In the genomic region with DNA sequence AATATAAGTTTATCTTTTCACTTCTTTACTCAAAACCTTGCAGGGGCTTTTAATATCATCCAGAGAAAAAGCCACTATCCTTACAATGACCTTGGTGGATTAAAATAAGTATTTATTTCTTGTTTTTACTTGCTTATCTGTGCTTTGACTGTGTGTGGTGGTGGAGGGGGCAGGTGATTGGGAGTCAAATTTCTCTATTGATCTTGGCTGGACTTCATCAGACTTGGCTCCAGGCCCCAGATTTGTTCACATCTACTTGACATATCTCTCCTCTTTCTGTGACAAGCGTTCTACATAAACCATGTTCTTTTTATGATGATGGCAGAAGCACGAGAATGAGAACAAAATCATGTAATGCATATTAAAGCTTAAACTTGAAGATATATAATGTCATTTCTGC, we compare ENCODE assay signal across 20 cellular contexts.
DNase-seq lines count a peak whose midpoint lies in the region; ATAC-seq, FAIRE-seq and TF ChIP-seq lines count a peak whose summit lies in the region.
"Had no signal": no experiment of that assay in that cellular context is flagged by ENCODE, and none has a peak within 500 bp of the region (broad histone marks: within the 10 kb centered on the region; RNA-seq: fewer than 3 reads in every experiment).

No MANE protein-coding gene starts in this region.

- no peak for ATAC-seq in HepG2
- ATAC-seq in body of pancreas, result peak; percentile 63
- peak; percentile 58 to 83 (median 64) for ATAC-seq in pancreas
- no peak for ATAC-seq in T-cell (replicated peaks in 1 of 4)

- H3K27me3 Mint-ChIP-seq in activated CD4-positive, alpha-beta memory T cell treated with anti-CD3 and anti-CD28 coated beads for 36 hours, result no peaks in the 10 kb centered on the region
- no peaks in the 10 kb centered on the region for H3K27me3 Mint-ChIP-seq in T-cell
- H3K27me3 Mint-ChIP-seq: CD4-positive, CD25-positive, alpha-beta regulatory T cell; CD8-positive, alpha-beta memory T cell had no signal

- TF ChIP-seq CTCF in liver (IDR thresholded peaks at IDR 0.05; ENCODE audit: low read depth, low read length, missing input control) (no peak), HepG2 (CRISPR knock-in tag; IDR thresholded peaks at IDR 0.05) (no peak), body of pancreas (IDR thresholded peaks at IDR 0.05) (no peak), pancreas (IDR thresholded peaks at IDR 0.05) (no peak)

- H3K4me1 ChIP-seq in liver (ENCODE audit: control insufficient read depth in 4 of 4, insufficient read depth in 4 of 4, low read length in 3 of 4), result peaks cover 4 to 13% (median 7%) of the 10 kb centered on the region in 4 donors
- H3K4me1 ChIP-seq in HepG2 (ENCODE audit: insufficient read depth, low read length), result peaks cover 17% of the 10 kb centered on the region
- H3K4me1 ChIP-seq in body of pancreas, result peaks cover 10% of the 10 kb centered on the region
- no peaks in the 10 kb centered on the region for H3K4me1 ChIP-seq in pancreas
- H3K4me1 ChIP-seq: BE2C had no signal

- BruUV-seq in HepG2 (replicated peaks; lab: Mats Ljungman, UMichigan), result no TSS peak

- H3K9me3 ChIP-seq in liver (ENCODE audit: control insufficient read depth in 4 of 4, low read length in 3 of 4) (no peaks in the 10 kb centered on the region), HepG2 (ENCODE audit: low read length) (peaks cover 49% of the 10 kb centered on the region), body of pancreas (no peaks in the 10 kb centered on the region), pancreas (no peaks in the 10 kb centered on the region)
- H3K9me3 ChIP-seq: BE2C had no signal

- no peaks in the 10 kb centered on the region for H3K4me1 Mint-ChIP-seq in activated CD4-positive, alpha-beta memory T cell treated with anti-CD3 and anti-CD28 coated beads for 36 hours (ENCODE audit: low read depth)
- H3K4me1 Mint-ChIP-seq in T-cell, result no peaks in the 10 kb centered on the region
- H3K4me1 Mint-ChIP-seq: CD4-positive, CD25-positive, alpha-beta regulatory T cell; CD8-positive, alpha-beta memory T cell had no signal

- FAIRE-seq in HepG2 (lab: Jason Lieb, UNC) (no peak), pancreas (lab: Jason Lieb, UNC) (no peak)
- FAIRE-seq: A204.1, GM12878, H1 had no signal

- no peak overlapping the region for H3K27ac Mint-ChIP-seq in activated CD4-positive, alpha-beta memory T cell treated with anti-CD3 and anti-CD28 coated beads for 36 hours
- no peak overlapping the region for H3K27ac Mint-ChIP-seq in T-cell
- H3K27ac Mint-ChIP-seq: CD4-positive, CD25-positive, alpha-beta regulatory T cell; CD8-positive, alpha-beta memory T cell; H9 had no signal

- DNase-seq in HepG2 (ENCODE audit: low spot score) (no peak), body of pancreas (peak; percentile 36 to 69 (median 52)), pancreas (peak in 3 of 6 donors; percentile 19 to 49 (median 40)), T-cell (no peak)
- no peak for DNase-seq in activated CD4-positive, alpha-beta memory T cell treated with anti-CD3 and anti-CD28 coated beads for 36 hours
- DNase-seq: ACHN; BE2C; C1 segment of cervical spinal cord; CD4-positive, CD25-positive, alpha-beta regulatory T cell; CD8-positive, alpha-beta memory T cell; COR-L47; DMS 273 treated with DMSO at 0.1 percent for 48 hours; DMS53; DND-41; EL; H9 had no signal

- no peaks in the 10 kb centered on the region for H3K27me3 ChIP-seq in liver (ENCODE audit: control insufficient read depth in 4 of 4, insufficient read depth in 4 of 4, low read length in 3 of 4)
- H3K27me3 ChIP-seq in HepG2 (ENCODE audit: control insufficient read depth in 1 of 2, insufficient read depth in 2 of 2, low read length in 2 of 2), result no peaks in the 10 kb centered on the region
- no peaks in the 10 kb centered on the region for H3K27me3 ChIP-seq in body of pancreas
- H3K27me3 ChIP-seq in pancreas, result peaks cover 0 to 4% (median 0%) of the 10 kb centered on the region in 4 donors
- H3K27me3 ChIP-seq: BE2C had no signal

- no peaks in the 10 kb centered on the region for H3K9me3 Mint-ChIP-seq in activated CD4-positive, alpha-beta memory T cell treated with anti-CD3 and anti-CD28 coated beads for 36 hours
- peaks cover 0 to 7% (median 2%) of the 10 kb centered on the region in 3 donors for H3K9me3 Mint-ChIP-seq in T-cell
- H3K9me3 Mint-ChIP-seq: H9 had no signal

- intact Hi-C loops in HepG2 (cut with micrococcal nuclease; ENCODE audit: unreplicated experiment), result no loop called here
- intact Hi-C loops in body of pancreas (cut with DNase I), result no loop called here
- intact Hi-C loops in pancreas (cut with DNase I), result no loop called here
- intact Hi-C loops in activated CD4-positive, alpha-beta memory T cell treated with anti-CD3 and anti-CD28 coated beads for 36 hours (cut with micrococcal nuclease), result no loop called here

- H3K4me3 Mint-ChIP-seq in activated CD4-positive, alpha-beta memory T cell treated with anti-CD3 and anti-CD28 coated beads for 36 hours, result no peak overlapping the region
- H3K4me3 Mint-ChIP-seq in T-cell, result no peak overlapping the region
- H3K4me3 Mint-ChIP-seq: CD4-positive, CD25-positive, alpha-beta regulatory T cell; CD8-positive, alpha-beta memory T cell; H9 had no signal

- no peak for TF ChIP-seq EP300 in HepG2 (IDR thresholded peaks at IDR 0.05; ENCODE audit: low read depth in 2 of 2, low read length in 2 of 2)
- TF ChIP-seq EP300 in HepG2 (CRISPR knock-in tag; IDR thresholded peaks at IDR 0.05; ENCODE audit: borderline replicate concordance), result no peak

- H3K4me3 ChIP-seq in liver (ENCODE audit: low read depth in 1 of 3, low read length in 3 of 3) (no peak overlapping the region), HepG2 (replicated peaks in 1 of 3; ENCODE audit: insufficient read depth in 1 of 3, low read depth in 2 of 3, low read length in 3 of 3) (no peak overlapping the region), body of pancreas (no peak overlapping the region), pancreas (no peak overlapping the region)
- H3K4me3 ChIP-seq: GM12878 had no signal

- H3K9ac ChIP-seq in liver (ENCODE audit: low read depth in 1 of 2, low read length in 2 of 2) (no peak overlapping the region), HepG2 (ENCODE audit: insufficient read depth, low read depth, low read length) (no peak overlapping the region)

- TF ChIP-seq POLR2A in HepG2 (IDR thresholded peaks at IDR 0.05; ENCODE audit: insufficient read depth in 1 of 2, low read depth in 2 of 2, low read length in 2 of 2) (no peak), body of pancreas (IDR thresholded peaks at IDR 0.05) (no peak)

- 29% methylated on average over 2 of the region's 2 CpGs for WGBS in liver
- WGBS in HepG2 (ENCODE audit: low lambda C conversion rate), result 4% methylated on average over 2 of the region's 2 CpGs
- 18 to 21% methylated on average over 2 of the region's 2 CpGs for WGBS in body of pancreas, 2 donors
- WGBS in pancreas, 2 donors, result 13 to 17% methylated on average over 2 of the region's 2 CpGs

- no peaks in the 10 kb centered on the region for H4K20me1 ChIP-seq in HepG2 (ENCODE audit: insufficient read depth, low read length)

- CTCF ChIA-PET in HepG2 (lab: Yijun Ruan, JAX; ENCODE audit: low intra/inter-chr PET ratio, low total read pairs), result no interaction called here
- CTCF ChIA-PET in activated CD4-positive, alpha-beta memory T cell treated with anti-CD3 and anti-CD28 coated beads for 36 hours (lab: Charles Lee), result no interaction called here
- CTCF ChIA-PET in T-cell (lab: Charles Lee), result no interaction called here

- H3K36me3 Mint-ChIP-seq in activated CD4-positive, alpha-beta memory T cell treated with anti-CD3 and anti-CD28 coated beads for 36 hours, result no peaks in the 10 kb centered on the region
- no peaks in the 10 kb centered on the region for H3K36me3 Mint-ChIP-seq in T-cell
- H3K36me3 Mint-ChIP-seq: CD4-positive, CD25-positive, alpha-beta regulatory T cell; CD8-positive, alpha-beta memory T cell had no signal

- POLR2A ChIA-PET in HepG2 (lab: Yijun Ruan, JAX), result no interaction called here
- POLR2A ChIA-PET in activated CD4-positive, alpha-beta memory T cell treated with anti-CD3 and anti-CD28 coated beads for 36 hours (lab: Charles Lee), result no interaction called here
- POLR2A ChIA-PET in T-cell (lab: Charles Lee), result no interaction called here

- no peak overlapping the region for H3K4me2 ChIP-seq in HepG2 (ENCODE audit: low read depth, low read length)

- H3K36me3 ChIP-seq in liver (ENCODE audit: control insufficient read depth in 4 of 4, insufficient read depth in 3 of 4, low read depth in 1 of 4, low read length in 3 of 4), result no peaks in the 10 kb centered on the region
- H3K36me3 ChIP-seq in HepG2 (replicated peaks in 1 of 2; ENCODE audit: control insufficient read depth in 1 of 2, insufficient read depth in 2 of 2, low read length in 2 of 2), result no peaks in the 10 kb centered on the region
- no peaks in the 10 kb centered on the region for H3K36me3 ChIP-seq in body of pancreas (replicated peaks in 1 of 2; ENCODE audit: insufficient read depth in 1 of 2, low read depth in 2 of 2)
- no peaks in the 10 kb centered on the region for H3K36me3 ChIP-seq in pancreas
- H3K36me3 ChIP-seq: BE2C had no signal

- H2AFZ ChIP-seq in HepG2 (ENCODE audit: low read length), result no peak overlapping the region

- H3K79me2 ChIP-seq in HepG2 (ENCODE audit: insufficient read depth, low read length), result no peaks in the 10 kb centered on the region

- H3K27ac ChIP-seq in liver (ENCODE audit: low read depth in 1 of 2, low read length in 2 of 2), result no peak overlapping the region
- no peak overlapping the region for H3K27ac ChIP-seq in HepG2 (ENCODE audit: extremely low read length, insufficient read depth, low read length)
- no peak overlapping the region for H3K27ac ChIP-seq in body of pancreas
- H3K27ac ChIP-seq in pancreas, result no peak overlapping the region

- in situ Hi-C loops in HepG2 (cut with HindIII; ENCODE audit: extremely low pct_ligation_motif_present, low pct_unique_long_range_greater_than_20kb), result no loop called here

- TF ChIP-seq RAD21 in liver (IDR thresholded peaks at IDR 0.05) (no peak), HepG2 (CRISPR knock-in tag; IDR thresholded peaks at IDR 0.05) (no peak)

TF ChIP-seq in liver, 16 proteins besides CTCF, POLR2A, EP300 and RAD21 (continues in another document):
- no peak for TF ChIP-seq GABPA (IDR thresholded peaks at IDR 0.05 in 1 of 2, conservative IDR thresholded peaks at IDR 0.05 in 1 of 2)
- TF ChIP-seq FOXA2 (IDR thresholded peaks at IDR 0.05), result peak; percentile 82
- TF ChIP-seq RXRA (IDR thresholded peaks at IDR 0.05), result no peak
- TF ChIP-seq YY1 (IDR thresholded peaks at IDR 0.05), result peak; percentile 16
- TF ChIP-seq FOXA1 (IDR thresholded peaks at IDR 0.05), result peak; percentile 52
- no peak for TF ChIP-seq NR2F2 (IDR thresholded peaks at IDR 0.05)
- TF ChIP-seq SP1 (IDR thresholded peaks at IDR 0.05), result no peak

TF ChIP-seq in HepG2, 621 proteins besides CTCF, POLR2A, EP300 and RAD21 (continues in another document):
- TF ChIP-seq ZNF343 (CRISPR knock-in tag; IDR thresholded peaks at IDR 0.05) (no peak), NCOA5 (CRISPR knock-in tag; IDR thresholded peaks at IDR 0.05) (no peak)

Comparison
In these comparisons a context has a peak if more than half of its experiments do, and no peak if none do; other contexts are left out.
1. ATAC-seq: peak in body of pancreas (single experiment) and pancreas (4 of 4); none in HepG2 (single experiment) and T-cell (0 of 4).
2. DNase-seq: peak in body of pancreas (4 of 4); none in HepG2 (single experiment), activated CD4-positive, alpha-beta memory T cell treated with anti-CD3 and anti-CD28 coated beads for 36 hours (single experiment) and T-cell (0 of 34).